13 cellular contexts compared by ENCODE assay signal in the genomic region with DNA sequence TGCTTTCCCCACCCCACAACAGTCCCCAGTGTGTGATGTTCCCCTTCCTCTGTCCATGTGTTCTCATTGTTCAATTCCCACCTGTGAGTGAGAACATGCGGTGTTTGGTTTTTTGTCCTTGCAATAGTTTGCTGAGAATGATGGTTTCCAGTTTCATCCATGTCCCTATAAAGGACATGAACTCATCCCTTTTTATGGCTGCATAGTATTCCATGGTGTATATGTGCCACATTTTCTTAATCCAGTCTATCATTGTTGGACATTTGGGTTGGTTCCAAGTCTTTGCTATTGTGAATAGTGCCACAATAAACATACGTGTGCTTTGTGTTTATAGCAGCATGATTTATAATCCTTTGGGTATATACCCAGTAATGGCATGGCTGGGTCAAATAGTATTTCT. TPM values are rescaled to one million over a fixed set of nuclear protein-coding genes. Genes with fewer than 3 reads are reported as not detected.
"Had no signal": no experiment of that assay in that cellular context is flagged by ENCODE, and none has a peak within 500 bp of the region (broad histone marks: within the 10 kb centered on the region; RNA-seq: fewer than 3 reads in every experiment).

No MANE protein-coding gene starts in this region.

RNA-seq across cellular contexts. Expression of a gene that starts 11.3 kb away (rescaled TPM):
- total RNA-seq: activated B cell treated with CpG ODN at 0.5 μM for 24 hours; activated CD4-positive, alpha-beta memory T cell treated with anti-CD3 and anti-CD28 coated beads for 36 hours; activated CD4-positive, alpha-beta memory T cell treated with anti-CD3 and anti-CD28 coated beads, Interleukin-2, amount 10 ng/mL, durations not matched to agents 7 days and 5 days; activated CD4-positive, alpha-beta T cell treated with anti-CD3 and anti-CD28 coated beads for 36 hours; activated CD4-positive, alpha-beta T cell treated with anti-CD3 and anti-CD28 coated beads, Interleukin-2, amount 10 ng/mL, durations not matched to agents 24 days and 14 days; activated CD4-positive, alpha-beta T cell treated with anti-CD3 and anti-CD28 coated beads, Interleukin-2, amount 10 ng/mL, durations not matched to agents 7 days and 5 days; activated CD8-positive, alpha-beta memory T cell treated with anti-CD3 and anti-CD28 coated beads for 36 hours; activated CD8-positive, alpha-beta memory T cell treated with anti-CD3 and anti-CD28 coated beads, Interleukin-2, amount 10 ng/mL, durations not matched to agents 7 days and 5 days; activated CD8-positive, alpha-beta T cell treated with anti-CD3 and anti-CD28 coated beads for 36 hours; activated CD8-positive, alpha-beta T cell treated with anti-CD3 and anti-CD28 coated beads, Interleukin-2, amount 10 ng/mL, durations not matched to agents 7 days and 5 days; T-helper 1 cell treated with Interleukin-12 subunit alpha and Interleukin-12 subunit beta and Interleukin-4 antibody, amounts not matched to agents 30 ng/mL and 1 ng/mL, for 36 hours; T-helper 17 cell; T-helper 2 cell treated with Interferon-gamma antibody and Interleukin-4, amounts not matched to agents 100 ng/mL and 5 ng/mL, for 36 hours had no signal
